20 cellular contexts compared by ENCODE assay signal in genomic region chr12:106885026-106885425, GRCh38.
DNase-seq lines count a peak whose midpoint lies in the region; ATAC-seq and TF ChIP-seq lines count a peak whose summit lies in the region.
"Had no signal": no experiment of that assay in that cellular context is flagged by ENCODE, and none has a peak within 500 bp of the region (broad histone marks: within the 10 kb centered on the region; RNA-seq: fewer than 3 reads in every experiment).

No MANE protein-coding gene starts in this region.

- H3K79me2 ChIP-seq in neural progenitor cell (ENCODE audit: low read depth), result no peaks in the 10 kb centered on the region

- no peak overlapping the region for H3K9ac ChIP-seq in neural progenitor cell

- no peak overlapping the region for H3K4me3 Mint-ChIP-seq in activated T-helper 17 cell treated with anti-CD3 and anti-CD28 coated beads, Interleukin-2, amount 50 U/mL, for 72 hours
- no peak overlapping the region for H3K4me3 Mint-ChIP-seq in neural progenitor cell
- H3K4me3 Mint-ChIP-seq: CD4-positive, CD25-positive, alpha-beta regulatory T cell; CD8-positive, alpha-beta memory T cell had no signal

- H3K27me3 ChIP-seq in neural progenitor cell, result no peaks in the 10 kb centered on the region
- H3K27me3 ChIP-seq: BE2C had no signal

- peaks cover 41% of the 10 kb centered on the region for H3K4me1 ChIP-seq in neural progenitor cell
- H3K4me1 ChIP-seq: BE2C had no signal

- no peaks in the 10 kb centered on the region for H3K27me3 Mint-ChIP-seq in activated T-helper 17 cell treated with anti-CD3 and anti-CD28 coated beads, Interleukin-2, amount 50 U/mL, for 72 hours
- H3K27me3 Mint-ChIP-seq in neural progenitor cell (ENCODE audit: insufficient read depth, low read depth), result no peaks in the 10 kb centered on the region
- H3K27me3 Mint-ChIP-seq: CD4-positive, CD25-positive, alpha-beta regulatory T cell; CD8-positive, alpha-beta memory T cell had no signal

- peaks cover 76% of the 10 kb centered on the region for H3K36me3 Mint-ChIP-seq in activated T-helper 17 cell treated with anti-CD3 and anti-CD28 coated beads, Interleukin-2, amount 50 U/mL, for 72 hours (ENCODE audit: low read depth)
- peaks cover 38% of the 10 kb centered on the region for H3K36me3 Mint-ChIP-seq in neural progenitor cell

- H3K9me3 Mint-ChIP-seq in activated T-helper 17 cell treated with anti-CD3 and anti-CD28 coated beads, Interleukin-2, amount 50 U/mL, for 72 hours, result no peaks in the 10 kb centered on the region
- H3K9me3 Mint-ChIP-seq in neural progenitor cell, result peaks cover 3% of the 10 kb centered on the region
- H3K9me3 Mint-ChIP-seq: CD4-positive, CD25-positive, alpha-beta regulatory T cell; CD8-positive, alpha-beta memory T cell had no signal

- no peaks in the 10 kb centered on the region for H3K9me3 ChIP-seq in neural progenitor cell (ENCODE audit: low read depth)
- H3K9me3 ChIP-seq: BE2C had no signal

- H3K4me3 ChIP-seq in neural progenitor cell, result no peak overlapping the region

- peaks cover 30% of the 10 kb centered on the region for H3F3A ChIP-seq in neural progenitor cell (ENCODE audit: low read depth)

- H3K27ac ChIP-seq in neural progenitor cell, result no peak overlapping the region
- H3K27ac ChIP-seq: HL-60 had no signal

- no peaks in the 10 kb centered on the region for H3K4me1 Mint-ChIP-seq in activated T-helper 17 cell treated with anti-CD3 and anti-CD28 coated beads, Interleukin-2, amount 50 U/mL, for 72 hours
- H3K4me1 Mint-ChIP-seq in neural progenitor cell, result peaks cover 62% of the 10 kb centered on the region
- H3K4me1 Mint-ChIP-seq: CD8-positive, alpha-beta memory T cell had no signal

- peak overlapping the region; percentile 61 for H3K4me2 ChIP-seq in neural progenitor cell

- TF ChIP-seq CTCF in neural progenitor cell (IDR thresholded peaks at IDR 0.05), result no peak

- peak overlapping the region; percentile 27 for H3K27ac Mint-ChIP-seq in activated T-helper 17 cell treated with anti-CD3 and anti-CD28 coated beads, Interleukin-2, amount 50 U/mL, for 72 hours
- H3K27ac Mint-ChIP-seq in neural progenitor cell, result peak overlapping the region; percentile 9
- H3K27ac Mint-ChIP-seq: CD4-positive, CD25-positive, alpha-beta regulatory T cell had no signal

- peaks cover 5% of the 10 kb centered on the region for H3K36me3 ChIP-seq in neural progenitor cell
- H3K36me3 ChIP-seq: BE2C had no signal

- no peak overlapping the region for H2AFZ ChIP-seq in neural progenitor cell (replicated peaks)

- peak; percentile 65 for DNase-seq in D341Med (ENCODE audit: low spot score)
- peak; percentile 52 for DNase-seq in NCI-H524 treated with DMSO at 0.1 percent for 48 hours (lab: John Stamatoyannopoulos, UW)
- peak; percentile 51 for DNase-seq in neural progenitor cell (ENCODE audit: low spot score)
- DNase-seq in stimulated activated CD4-positive, alpha-beta T cell treated with anti-CD3 and anti-CD28 coated beads, Interleukin-4, amount 100 ng/mL, for 1 hour, result no peak
- DNase-seq in activated CD4-positive, alpha-beta T cell treated with anti-CD3 and anti-CD28 coated beads, Interleukin-2, amount 50 U/mL, for 1 hour, result no peak
- DNase-seq in stimulated activated CD4-positive, alpha-beta T cell treated with anti-CD3 and anti-CD28 coated beads, Interleukin-2, amount 100 ng/mL, for 24 hours, result no peak
- DNase-seq: ACHN; BE2C; C1 segment of cervical spinal cord; CD4-positive, CD25-positive, alpha-beta regulatory T cell; CD8-positive, alpha-beta memory T cell; COR-L47; DMS153; DMS79; GDM1; GOT3; H7 had no signal

- peaks cover 33% of the 10 kb centered on the region for H4K20me1 ChIP-seq in neural progenitor cell (ENCODE audit: low read depth)

- no peak for ATAC-seq in activated T-helper 17 cell treated with anti-CD3 and anti-CD28 coated beads, Interleukin-2, amount 50 U/mL, for 72 hours (replicated peaks)
- ATAC-seq: HCT116 had no signal

Comparison
In these comparisons a context has a peak if more than half of its experiments do, and no peak if none do; other contexts are left out.
1. DNase-seq: peak in D341Med (single experiment), NCI-H524 treated with DMSO at 0.1 percent for 48 hours (single experiment) and neural progenitor cell (single experiment); none in stimulated activated CD4-positive, alpha-beta T cell treated with anti-CD3 and anti-CD28 coated beads, Interleukin-4, amount 100 ng/mL, for 1 hour (single experiment), activated CD4-positive, alpha-beta T cell treated with anti-CD3 and anti-CD28 coated beads, Interleukin-2, amount 50 U/mL, for 1 hour (single experiment) and stimulated activated CD4-positive, alpha-beta T cell treated with anti-CD3 and anti-CD28 coated beads, Interleukin-2, amount 100 ng/mL, for 24 hours (0 of 2).